22 cellular contexts compared by ENCODE assay signal in the genomic region with DNA sequence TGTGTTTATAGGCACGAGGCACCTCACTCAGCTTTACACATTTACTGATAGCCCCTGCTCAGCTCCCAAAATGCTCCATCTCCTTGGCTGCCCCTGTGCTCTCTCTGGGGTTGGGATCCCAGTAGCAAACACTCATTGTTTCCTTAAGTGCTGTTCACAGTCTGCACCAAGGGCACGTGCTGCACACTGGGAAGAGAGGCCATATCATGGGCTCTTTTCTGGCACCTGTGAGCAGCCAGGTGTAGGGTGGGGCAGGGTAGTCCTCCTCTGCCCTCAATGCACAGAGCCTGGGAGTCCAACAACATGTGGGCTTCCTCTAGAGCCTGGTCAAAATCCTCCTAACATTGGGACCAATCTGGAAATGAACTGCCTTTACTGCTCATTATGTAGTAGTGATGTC.
"Had no signal": no experiment of that assay in that cellular context is flagged by ENCODE, and none has a peak within 500 bp of the region (broad histone marks: within the 10 kb centered on the region; RNA-seq: fewer than 3 reads in every experiment).

No MANE protein-coding gene starts in this region.

- H3K4me3 ChIP-seq: cardiac muscle cell, SJSA1 had no signal

- H3K9ac ChIP-seq: KMS-11 had no signal

- H3K9me3 ChIP-seq: SJSA1 had no signal

- ATAC-seq: activated T-cell treated with anti-CD3 and anti-CD28 coated beads, Interleukin-2, amount 50 U/mL, for 4 hours; HepG2; PC-3 had no signal

- H3K27ac Mint-ChIP-seq: activated B cell treated with CpG ODN at 0.5 μM for 24 hours; activated CD4-positive, alpha-beta memory T cell treated with anti-CD3 and anti-CD28 coated beads for 36 hours; activated CD4-positive, alpha-beta T cell treated with anti-CD3 and anti-CD28 coated beads, Interleukin-2, amount 10 ng/mL, durations not matched to agents 7 days and 5 days; activated naive CD4-positive, alpha-beta T cell treated with anti-CD3 and anti-CD28 coated beads for 36 hours; activated naive CD8-positive, alpha-beta T cell; brain had no signal

- H3K27ac ChIP-seq: cardiac muscle cell, KMS-11, SJSA1 had no signal

- H3K9me3 Mint-ChIP-seq: activated B cell treated with CpG ODN at 0.5 μM for 24 hours; activated CD4-positive, alpha-beta memory T cell treated with anti-CD3 and anti-CD28 coated beads for 36 hours; activated CD4-positive, alpha-beta T cell treated with anti-CD3 and anti-CD28 coated beads, Interleukin-2, amount 10 ng/mL, durations not matched to agents 7 days and 5 days; activated naive CD4-positive, alpha-beta T cell treated with anti-CD3 and anti-CD28 coated beads for 36 hours; activated T-cell treated with anti-CD3 and anti-CD28 coated beads, Interleukin-2, amount 50 U/mL, for 4 hours had no signal

- H3K36me3 ChIP-seq: cardiac muscle cell, SJSA1 had no signal

- H3K27me3 ChIP-seq: cardiac muscle cell, SJSA1 had no signal

- H3K36me3 Mint-ChIP-seq: activated CD4-positive, alpha-beta memory T cell treated with anti-CD3 and anti-CD28 coated beads for 36 hours; activated naive CD8-positive, alpha-beta T cell; brain had no signal

- H3K4me1 Mint-ChIP-seq: activated CD4-positive, alpha-beta T cell treated with anti-CD3 and anti-CD28 coated beads, Interleukin-2, amount 10 ng/mL, durations not matched to agents 7 days and 5 days; brain had no signal

- DNase-seq: activated B cell treated with CpG ODN at 0.5 μM for 24 hours; activated CD4-positive, alpha-beta memory T cell treated with anti-CD3 and anti-CD28 coated beads for 36 hours; activated CD4-positive, alpha-beta T cell treated with anti-CD3 and anti-CD28 coated beads for 1 hour; activated CD4-positive, alpha-beta T cell treated with anti-CD3 and anti-CD28 coated beads, Interleukin-2, amount 10 ng/mL, durations not matched to agents 7 days and 5 days; activated CD8-positive, alpha-beta memory T cell treated with anti-CD3 and anti-CD28 coated beads for 24 hours; activated gamma-delta T cell; activated naive CD4-positive, alpha-beta T cell treated with anti-CD3 and anti-CD28 coated beads for 36 hours; activated T-cell treated with anti-CD3 and anti-CD28 coated beads, Interleukin-2, amount 50 U/mL, for 4 hours; NCI-H1092; NCI-H1930; NCI-H2227 treated with DMSO at 0.1 percent for 48 hours; NCI-H524; PC-3; SHP77; SW 1271; T-helper 9 cell had no signal

- H3K4me3 Mint-ChIP-seq: activated B cell treated with CpG ODN at 0.5 μM for 24 hours; activated CD4-positive, alpha-beta memory T cell treated with anti-CD3 and anti-CD28 coated beads for 36 hours; activated CD4-positive, alpha-beta T cell treated with anti-CD3 and anti-CD28 coated beads, Interleukin-2, amount 10 ng/mL, durations not matched to agents 7 days and 5 days; activated naive CD4-positive, alpha-beta T cell treated with anti-CD3 and anti-CD28 coated beads for 36 hours; activated naive CD8-positive, alpha-beta T cell; activated T-cell treated with anti-CD3 and anti-CD28 coated beads, Interleukin-2, amount 50 U/mL, for 4 hours; brain had no signal
